In genomic region chr4:48016141-48017107, GRCh38 we compare ENCODE assay signal across 8 cellular contexts. TPM values are rescaled to one million over a fixed set of nuclear protein-coding genes. Genes with fewer than 3 reads are reported as not detected.
DNase-seq lines count a peak whose midpoint lies in the region; ATAC-seq lines count a peak whose summit lies in the region.

Gene CNGA1 (minus strand): TSS chr4:48016681. CDS start chr4:47952689, 63,992 bp downstream.
Gene NIPAL1 (plus strand): TSS chr4:48016772. CDS start chr4:48016840, 68 bp downstream.

- ATAC-seq in GM18907 (IDR thresholded peaks at IDR 0.05; ENCODE audit: unreplicated experiment) (peak; percentile 89), HG03135 (IDR thresholded peaks at IDR 0.05; ENCODE audit: unreplicated experiment) (peak; percentile 74), left colon (peak; percentile 87)

- intact Hi-C loops in left colon (cut with DNase I, micrococcal nuclease), result no loop called here

- DNase-seq in AG08396 (ENCODE audit: low spot score) (peak; percentile 85), NCI-H2227 treated with DMSO at 0.1 percent for 48 hours (lab: John Stamatoyannopoulos, UW) (peak; percentile 15), cerebellum (ENCODE audit: low spot score) (peak; percentile 72), left colon (peak; percentile 89 to 93)
- peak; percentile 56 for DNase-seq in activated CD4-positive, alpha-beta T cell treated with anti-CD3 and anti-CD28 coated beads for 1 hour
- DNase-seq in stimulated activated CD4-positive, alpha-beta T cell treated with anti-CD3 and anti-CD28 coated beads, Interleukin-1b, Interleukin-23, amount 100 ng/mL, for 4 hours (ENCODE audit: low read depth in 2 of 2), result peak; percentile 56 to 74

RNA-seq across cellular contexts. Expression of gene CNGA1, which starts in this region (rescaled TPM):
- 0.18 TPM for total RNA-seq in cerebellum
- 10 to 100 TPM in 1 of 2 donors, 1 to 10 TPM in 1; 4.0 to 11.5 TPM for total RNA-seq in left colon

RNA-seq across cellular contexts. Expression of gene NIPAL1, which starts in this region (rescaled TPM):
- total RNA-seq in cerebellum, result 3.9 TPM
- 10 to 100 TPM; 43.5 to 53.6 TPM for total RNA-seq in left colon

Comparison
In these comparisons a context has a peak if more than half of its experiments do, and no peak if none do; other contexts are left out.
1. Peak in every context shown above with its lines: DNase-seq and ATAC-seq.
2. DNase-seq: peak in every context shown above with its lines; median percentile 91 in left colon; 85 in AG08396; 72 in cerebellum; 65 in stimulated activated CD4-positive, alpha-beta T cell treated with anti-CD3 and anti-CD28 coated beads, Interleukin-1b, Interleukin-23, amount 100 ng/mL, for 4 hours; 56 in activated CD4-positive, alpha-beta T cell treated with anti-CD3 and anti-CD28 coated beads for 1 hour; 15 in NCI-H2227 treated with DMSO at 0.1 percent for 48 hours.